ENCODE assay signal across 24 cellular contexts in genomic region chr16:49947907-49948678, GRCh38.
DNase-seq lines count a peak whose midpoint lies in the region; ATAC-seq and TF ChIP-seq lines count a peak whose summit lies in the region.
"Had no signal": no experiment of that assay in that cellular context is flagged by ENCODE, and none has a peak within 500 bp of the region (broad histone marks: within the 10 kb centered on the region; RNA-seq: fewer than 3 reads in every experiment).

No MANE protein-coding gene starts in this region.

- H3K27ac ChIP-seq in prostate gland: no peak overlapping the region
- H3K27ac ChIP-seq: 22Rv1, KMS-11, PC-9, SJSA1 had no signal

- H3K36me3 Mint-ChIP-seq in WTC11 (no peaks in the 10 kb centered on the region), type B pancreatic cell (no peaks in the 10 kb centered on the region)
- H3K36me3 Mint-ChIP-seq in activated CD4-positive, alpha-beta T cell treated with anti-CD3 and anti-CD28 coated beads, Interleukin-2, amount 10 ng/mL, durations not matched to agents 7 days and 5 days (ENCODE audit: low read depth): no peaks in the 10 kb centered on the region
- H3K36me3 Mint-ChIP-seq: CD14-positive monocyte, IgD-negative memory B cell had no signal

- H3K27me3 Mint-ChIP-seq in WTC11 (ENCODE audit: low read depth): no peaks in the 10 kb centered on the region
- H3K27me3 Mint-ChIP-seq in type B pancreatic cell: no peaks in the 10 kb centered on the region
- peaks cover 10% of the 10 kb centered on the region for H3K27me3 Mint-ChIP-seq in activated CD4-positive, alpha-beta T cell treated with anti-CD3 and anti-CD28 coated beads, Interleukin-2, amount 10 ng/mL, durations not matched to agents 7 days and 5 days

- no peaks in the 10 kb centered on the region for H3K9me3 ChIP-seq in prostate gland
- H3K9me3 ChIP-seq: HAP-1, SJSA1 had no signal

- H3K4me1 Mint-ChIP-seq in WTC11 (no peaks in the 10 kb centered on the region), type B pancreatic cell (ENCODE audit: unreplicated experiment) (no peaks in the 10 kb centered on the region)
- H3K4me1 Mint-ChIP-seq in activated CD4-positive, alpha-beta T cell treated with anti-CD3 and anti-CD28 coated beads, Interleukin-2, amount 10 ng/mL, durations not matched to agents 7 days and 5 days: no peaks in the 10 kb centered on the region
- H3K4me1 Mint-ChIP-seq: B cell, CD14-positive monocyte, IgD-negative memory B cell had no signal

- intact Hi-C loops in prostate gland (cut with DNase I): no loop called here

- no peaks in the 10 kb centered on the region for H3K36me3 ChIP-seq in prostate gland
- H3K36me3 ChIP-seq: HAP-1, SJSA1 had no signal

- H3K27ac Mint-ChIP-seq in WTC11: no peak overlapping the region
- peak overlapping the region; percentile 69 for H3K27ac Mint-ChIP-seq in type B pancreatic cell
- no peak overlapping the region for H3K27ac Mint-ChIP-seq in activated CD4-positive, alpha-beta T cell treated with anti-CD3 and anti-CD28 coated beads, Interleukin-2, amount 10 ng/mL, durations not matched to agents 7 days and 5 days
- H3K27ac Mint-ChIP-seq: B cell, CD14-positive monocyte, IgD-negative memory B cell had no signal

- ATAC-seq in WTC11: no peak
- no peak for ATAC-seq in omental fat pad (ENCODE audit: low FRiP score)

- POLR2A ChIA-PET in WTC11 (lab: Charles Lee): no interaction called here
- POLR2A ChIA-PET in activated CD4-positive, alpha-beta T cell treated with anti-CD3 and anti-CD28 coated beads, Interleukin-2, amount 10 ng/mL, durations not matched to agents 7 days and 5 days (lab: Charles Lee): no interaction called here

- peaks cover 3% of the 10 kb centered on the region for H3K9me3 Mint-ChIP-seq in WTC11
- H3K9me3 Mint-ChIP-seq in type B pancreatic cell: peaks cover 6% of the 10 kb centered on the region
- H3K9me3 Mint-ChIP-seq in activated CD4-positive, alpha-beta T cell treated with anti-CD3 and anti-CD28 coated beads, Interleukin-2, amount 10 ng/mL, durations not matched to agents 7 days and 5 days: no peaks in the 10 kb centered on the region

- no peaks in the 10 kb centered on the region for H3K27me3 ChIP-seq in prostate gland (replicated peaks; ENCODE audit: insufficient read depth)
- H3K27me3 ChIP-seq: SJSA1 had no signal

- no peaks in the 10 kb centered on the region for H3K4me1 ChIP-seq in prostate gland (replicated peaks)
- H3K4me1 ChIP-seq: HAP-1 had no signal

- H3K4me3 Mint-ChIP-seq in WTC11 (no peak overlapping the region), type B pancreatic cell (peak overlapping the region; percentile 30)
- H3K4me3 Mint-ChIP-seq in activated CD4-positive, alpha-beta T cell treated with anti-CD3 and anti-CD28 coated beads, Interleukin-2, amount 10 ng/mL, durations not matched to agents 7 days and 5 days: no peak overlapping the region
- H3K4me3 Mint-ChIP-seq: B cell, CD14-positive monocyte, IgD-negative memory B cell had no signal

- TF ChIP-seq POLR2A in prostate gland (IDR thresholded peaks at IDR 0.05): no peak

- CTCF ChIA-PET in WTC11 (lab: Charles Lee): no interaction called here
- CTCF ChIA-PET in activated CD4-positive, alpha-beta T cell treated with anti-CD3 and anti-CD28 coated beads, Interleukin-2, amount 10 ng/mL, durations not matched to agents 7 days and 5 days (lab: Charles Lee): no interaction called here

- peak; percentile 55 for DNase-seq in DMS53 (lab: John Stamatoyannopoulos, UW)
- no peak for DNase-seq in DMS53 treated with DMSO at 0.1 percent for 48 hours (lab: John Stamatoyannopoulos, UW; ENCODE audit: unreplicated experiment)
- peak; percentile 77 for DNase-seq in NCI-H510A (lab: John Stamatoyannopoulos, UW)
- no peak for DNase-seq in WTC11 (ENCODE audit: low spot score)
- no peak for DNase-seq in type B pancreatic cell (ENCODE audit: extremely low spot score, unreplicated experiment)
- no peak for DNase-seq in prostate gland (ENCODE audit: low spot score)
- no peak for DNase-seq in activated CD4-positive, alpha-beta T cell treated with anti-CD3 and anti-CD28 coated beads, Interleukin-2, amount 10 ng/mL, durations not matched to agents 7 days and 5 days
- no peak for DNase-seq in omental fat pad (ENCODE audit: low spot score)
- DNase-seq: Calu3, GOT3, NCI-H1048, NCI-H1694, NCI-H2029 treated with DMSO at 0.1 percent for 48 hours, NCI-H2227 treated with DMSO at 0.1 percent for 48 hours, NCI-H774, PC-9, Right ventricle myocardium superior had no signal

- WGBS in prostate gland: 76% methylated on average over 7 of the region's 7 CpGs

- no peak overlapping the region for H3K4me3 ChIP-seq in prostate gland
- H3K4me3 ChIP-seq: HAP-1, PC-9, SJSA1 had no signal

- no peak for TF ChIP-seq CTCF in WTC11 (IDR thresholded peaks at IDR 0.05)
- no peak for TF ChIP-seq CTCF in type B pancreatic cell (conservative IDR thresholded peaks at IDR 0.05)
- TF ChIP-seq CTCF in prostate gland (IDR thresholded peaks at IDR 0.05): no peak
- no peak for TF ChIP-seq CTCF in omental fat pad (IDR thresholded peaks at IDR 0.05)

TF ChIP-seq in WTC11, 78 proteins besides CTCF, POLR2A, EP300 and RAD21:
- TF ChIP-seq PRDM15 (CRISPR knock-in tag; IDR thresholded peaks at IDR 0.05) (peak; percentile 67), NR3C1 (CRISPR knock-in tag; conservative IDR thresholded peaks at IDR 0.05; ENCODE audit: low read depth) (no peak)

Comparison
In these comparisons a context has a peak if more than half of its experiments do, and no peak if none do; other contexts are left out.
1. DNase-seq: peak in DMS53 (single experiment) and NCI-H510A (single experiment); none in DMS53 treated with DMSO at 0.1 percent for 48 hours (single experiment), WTC11 (single experiment), type B pancreatic cell (single experiment), prostate gland (single experiment), activated CD4-positive, alpha-beta T cell treated with anti-CD3 and anti-CD28 coated beads, Interleukin-2, amount 10 ng/mL, durations not matched to agents 7 days and 5 days (single experiment) and omental fat pad (single experiment).